ENCODE assay signal across 16 cellular contexts in the genomic region with DNA sequence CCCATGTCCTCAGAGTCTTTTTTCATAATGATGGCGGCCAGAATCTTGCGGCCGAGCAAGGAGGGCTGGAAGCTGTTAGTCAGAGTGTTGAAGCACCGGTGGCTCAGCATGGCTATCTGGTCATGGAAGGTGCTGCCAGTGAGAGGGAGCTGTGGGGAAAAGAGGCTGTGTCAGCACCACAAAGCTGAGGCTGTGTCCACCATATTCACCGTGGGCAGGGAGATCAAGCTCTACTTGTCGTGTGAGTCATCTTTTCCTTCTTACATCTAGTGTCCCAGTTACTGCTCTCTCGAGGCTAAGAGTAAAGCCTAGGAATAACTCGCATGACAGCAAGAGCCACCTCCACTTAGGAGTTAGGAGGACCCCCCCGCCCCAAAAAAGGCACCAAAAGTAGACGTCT. TPM values are rescaled to one million over a fixed set of nuclear protein-coding genes. Genes with fewer than 3 reads are reported as not detected.
"Had no signal": no experiment of that assay in that cellular context is flagged by ENCODE, and none has a peak within 500 bp of the region (broad histone marks: within the 10 kb centered on the region; RNA-seq: fewer than 3 reads in every experiment).

No MANE protein-coding gene starts in this region.

- DNase-seq: activated CD4-positive, alpha-beta memory T cell treated with anti-CD3 and anti-CD28 coated beads for 36 hours; activated naive CD8-positive, alpha-beta T cell treated with anti-CD3 and anti-CD28 coated beads, Interleukin-2, amount 10 ng/mL, durations not matched to agents 7 days and 5 days; gastrocnemius medialis; kidney glomerular epithelial cell; midbrain; naive B cell; retina; SHP77 treated with DMSO at 0.1 percent for 48 hours; substantia nigra; T-helper 2 cell; transverse colon had no signal

- H3K4me3 ChIP-seq: ascending aorta, gastrocnemius medialis, skin epidermis, transverse colon had no signal

- H3K27ac Mint-ChIP-seq: activated CD4-positive, alpha-beta memory T cell treated with anti-CD3 and anti-CD28 coated beads for 36 hours; activated naive CD8-positive, alpha-beta T cell treated with anti-CD3 and anti-CD28 coated beads, Interleukin-2, amount 10 ng/mL, durations not matched to agents 7 days and 5 days; naive B cell had no signal

- H3K4me1 ChIP-seq: ascending aorta, gastrocnemius medialis, transverse colon had no signal

- ATAC-seq: gastrocnemius medialis had no signal

- H3K27me3 ChIP-seq: ascending aorta, gastrocnemius medialis, transverse colon had no signal

- FAIRE-seq: colon, endothelial cell of umbilical vein, TTC549 had no signal

- H3K27ac ChIP-seq: ascending aorta, gastrocnemius medialis, skin epidermis, transverse colon had no signal

- H3K4me3 Mint-ChIP-seq: activated CD4-positive, alpha-beta memory T cell treated with anti-CD3 and anti-CD28 coated beads for 36 hours; activated naive CD8-positive, alpha-beta T cell treated with anti-CD3 and anti-CD28 coated beads, Interleukin-2, amount 10 ng/mL, durations not matched to agents 7 days and 5 days; naive B cell had no signal

- H3K27me3 Mint-ChIP-seq: activated CD4-positive, alpha-beta memory T cell treated with anti-CD3 and anti-CD28 coated beads for 36 hours; activated naive CD8-positive, alpha-beta T cell treated with anti-CD3 and anti-CD28 coated beads, Interleukin-2, amount 10 ng/mL, durations not matched to agents 7 days and 5 days; naive B cell had no signal

- H3K9me3 Mint-ChIP-seq: activated CD4-positive, alpha-beta memory T cell treated with anti-CD3 and anti-CD28 coated beads for 36 hours; activated naive CD8-positive, alpha-beta T cell treated with anti-CD3 and anti-CD28 coated beads, Interleukin-2, amount 10 ng/mL, durations not matched to agents 7 days and 5 days; naive B cell had no signal

- H3K9me3 ChIP-seq: ascending aorta, gastrocnemius medialis, transverse colon had no signal

RNA-seq across cellular contexts. Expression of a gene that starts 22.2 kb away (rescaled TPM):
- total RNA-seq: activated CD4-positive, alpha-beta memory T cell treated with anti-CD3 and anti-CD28 coated beads for 36 hours; activated naive CD8-positive, alpha-beta T cell treated with anti-CD3 and anti-CD28 coated beads, Interleukin-2, amount 10 ng/mL, durations not matched to agents 7 days and 5 days; ascending aorta; endothelial cell of umbilical vein; gastrocnemius medialis had no signal
- polyA plus RNA-seq: endothelial cell of umbilical vein had no signal
